13 cellular contexts compared by ENCODE assay signal in genomic region chr10:130336612-130337304, GRCh38.
DNase-seq lines count a peak whose midpoint lies in the region; ATAC-seq and TF ChIP-seq lines count a peak whose summit lies in the region.
"Had no signal": no experiment of that assay in that cellular context is flagged by ENCODE, and none has a peak within 500 bp of the region (broad histone marks: within the 10 kb centered on the region; RNA-seq: fewer than 3 reads in every experiment).

No MANE protein-coding gene starts in this region.

- H3K27ac ChIP-seq in DND-41 (ENCODE audit: low read length) = no peak overlapping the region
- no peak overlapping the region for H3K27ac ChIP-seq in coronary artery
- H3K27ac ChIP-seq in neural cell (ENCODE audit: low read length) = no peak overlapping the region

- H3K4me2 ChIP-seq in DND-41 (ENCODE audit: insufficient read depth, low read length) = no peak overlapping the region
- no peak overlapping the region for H3K4me2 ChIP-seq in neural cell (ENCODE audit: low read length)

- no peak for DNase-seq in DND-41
- DNase-seq in coronary artery (ENCODE audit: low spot score) = peak; percentile 8
- no peak for DNase-seq in glomerular visceral epithelial cell (ENCODE audit: extremely low spot score)
- no peak for DNase-seq in hepatic stellate cell (ENCODE audit: low spot score)
- DNase-seq in stimulated activated naive CD4-positive, alpha-beta T cell (lab: John Stamatoyannopoulos, UW) = no peak
- DNase-seq: activated CD4-positive, CD25-positive, alpha-beta regulatory T cell treated with anti-CD3 and anti-CD28 coated beads, Interleukin-2, amount 50 U/mL, for 72 hours; activated naive CD8-positive, alpha-beta T cell treated with anti-CD3 and anti-CD28 coated beads, Interleukin-2, amount 10 ng/mL, durations not matched to agents 7 days and 5 days; cortex of kidney; left colon; midbrain; NCI-H774 had no signal

- H3F3A ChIP-seq in neural cell (ENCODE audit: insufficient read depth, low read length, poor library complexity, severe bottlenecking) = no peaks in the 10 kb centered on the region

- no peaks in the 10 kb centered on the region for H3K9me2 ChIP-seq in neural cell (ENCODE audit: insufficient read depth, low read length)

- TF ChIP-seq RAD21 in neural cell (conservative IDR thresholded peaks at IDR 0.05) = no peak

- no peaks in the 10 kb centered on the region for H4K20me1 ChIP-seq in DND-41 (ENCODE audit: insufficient read depth, low read length)
- no peaks in the 10 kb centered on the region for H4K20me1 ChIP-seq in neural cell (ENCODE audit: insufficient read depth)

- H3K4me3 ChIP-seq in DND-41 (ENCODE audit: low read depth in 1 of 2, low read length in 2 of 2) = no peak overlapping the region
- no peak overlapping the region for H3K4me3 ChIP-seq in coronary artery
- H3K4me3 ChIP-seq in neural cell (ENCODE audit: low read length) = no peak overlapping the region

- no peaks in the 10 kb centered on the region for H3K36me3 ChIP-seq in DND-41 (ENCODE audit: insufficient read depth, low read length)
- H3K36me3 ChIP-seq in neural cell (ENCODE audit: insufficient read depth, low read length) = no peaks in the 10 kb centered on the region

- TF ChIP-seq EP300 in neural cell (conservative IDR thresholded peaks at IDR 0.05; ENCODE audit: poor library complexity, severe bottlenecking) = no peak

- H3K9me3 ChIP-seq in DND-41 (ENCODE audit: insufficient read depth, low read length, severe bottlenecking) (no peaks in the 10 kb centered on the region), neural cell (ENCODE audit: low read length) (peaks cover 2% of the 10 kb centered on the region)

- H3K4me1 ChIP-seq in DND-41 (ENCODE audit: insufficient read depth, low read length) = no peaks in the 10 kb centered on the region

- no peak for ATAC-seq in DND-41 (ENCODE audit: insufficient read depth, low read depth)
- ATAC-seq: left colon had no signal

- H3K9ac ChIP-seq in DND-41 (ENCODE audit: low read depth, low read length) (no peak overlapping the region), neural cell (ENCODE audit: low read length) (no peak overlapping the region)

- peak; percentile 42 for TF ChIP-seq CTCF in DND-41 (IDR thresholded peaks at IDR 0.05; ENCODE audit: borderline replicate concordance, extremely low read depth, low read length, poor library complexity, severe bottlenecking)
- TF ChIP-seq CTCF in LNCAP (IDR thresholded peaks at IDR 0.05) = peak; percentile 30
- no peak for TF ChIP-seq CTCF in coronary artery (IDR thresholded peaks at IDR 0.05)
- peak; percentile 19 for TF ChIP-seq CTCF in neural cell (IDR thresholded peaks at IDR 0.05; ENCODE audit: poor library complexity, severe bottlenecking)

- no peak overlapping the region for H2AFZ ChIP-seq in DND-41 (ENCODE audit: low read depth, low read length)
- H2AFZ ChIP-seq in neural cell (ENCODE audit: low read depth, low read length) = no peak overlapping the region

- H3K79me2 ChIP-seq in DND-41 (ENCODE audit: insufficient read depth, low read length) (no peaks in the 10 kb centered on the region), neural cell (replicated peaks; ENCODE audit: insufficient read depth, low read length) (no peaks in the 10 kb centered on the region)

- H3K27me3 ChIP-seq in DND-41 (ENCODE audit: insufficient read depth, low read length, poor library complexity) = peaks cover 3% of the 10 kb centered on the region
- no peaks in the 10 kb centered on the region for H3K27me3 ChIP-seq in neural cell (ENCODE audit: insufficient read depth, low read depth, low read length)

TF ChIP-seq in neural cell, 6 proteins besides CTCF, POLR2A, EP300 and RAD21:
- TF ChIP-seq SMC3 (conservative IDR thresholded peaks at IDR 0.05; ENCODE audit: poor library complexity) = peak; percentile 18
- no peak for TF ChIP-seq MXI1 (conservative IDR thresholded peaks at IDR 0.05; ENCODE audit: poor library complexity, severe bottlenecking)
